In the genomic region with DNA sequence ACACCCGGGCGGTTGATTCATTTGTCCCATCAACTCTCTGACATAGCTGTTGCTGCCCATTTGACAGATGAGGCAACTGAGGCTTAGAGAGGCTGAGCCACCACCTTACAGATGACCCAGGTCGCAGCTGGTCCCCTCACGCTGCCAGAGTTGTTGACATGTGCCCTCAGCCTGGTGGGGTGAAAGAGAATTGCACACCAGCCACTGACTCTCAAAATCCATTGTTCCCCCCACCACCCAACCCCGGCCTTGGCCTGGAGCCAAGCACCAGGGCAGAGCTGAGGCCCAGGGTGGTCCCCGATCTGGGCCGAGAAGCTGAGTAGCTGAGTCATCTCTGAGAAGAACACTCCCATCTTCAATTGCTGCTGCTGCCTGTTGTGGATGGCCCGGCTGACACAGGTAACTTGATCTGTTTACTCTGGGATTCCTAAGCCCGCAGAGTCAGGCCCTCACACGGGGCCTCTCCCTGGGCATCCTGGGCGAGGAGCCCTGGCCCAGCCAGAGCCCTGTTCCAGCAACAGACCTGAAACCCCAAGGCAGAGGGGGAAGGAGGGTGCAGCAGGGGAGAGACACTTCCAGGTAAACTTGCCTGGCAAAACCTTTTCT, we compare ENCODE assay signal across 10 cellular contexts. TPM values are rescaled to one million over a fixed set of nuclear protein-coding genes. Genes with fewer than 3 reads are reported as not detected.
DNase-seq lines count a peak whose midpoint lies in the region; ATAC-seq and TF ChIP-seq lines count a peak whose summit lies in the region.
"Had no signal": no experiment of that assay in that cellular context is flagged by ENCODE, and none has a peak within 500 bp of the region (broad histone marks: within the 10 kb centered on the region; RNA-seq: fewer than 3 reads in every experiment).

No MANE protein-coding gene starts in this region.

- H3K36me3 ChIP-seq in SK-N-SH (replicated peaks in 1 of 2; ENCODE audit: control insufficient read depth in 1 of 2, insufficient read depth in 2 of 2, low read length in 1 of 2) (no peaks in the 10 kb centered on the region), left ventricle myocardium inferior (no peaks in the 10 kb centered on the region)
- H3K36me3 ChIP-seq: adrenal gland had no signal

- no peak overlapping the region for H2AFZ ChIP-seq in SK-N-SH (ENCODE audit: low read depth)

- H4K20me1 ChIP-seq in SK-N-SH (ENCODE audit: insufficient read depth), result peaks cover 39% of the 10 kb centered on the region

- DNase-seq in M059J (ENCODE audit: low read depth) (peak; percentile 92), SK-N-SH (peak; percentile 48), iPS-NIHi11 (ENCODE audit: low spot score) (peak; percentile 92), left ventricle myocardium inferior (no peak)
- DNase-seq in activated CD4-positive, alpha-beta T cell treated with anti-CD3 and anti-CD28 coated beads for 1 hour, result no peak
- no peak for DNase-seq in stimulated activated CD4-positive, alpha-beta T cell treated with anti-CD3 and anti-CD28 coated beads, Interleukin-4, amount 100 ng/mL, for 1 hour

- no peak overlapping the region for H3K9ac ChIP-seq in SK-N-SH

- no peaks in the 10 kb centered on the region for H3K27me3 ChIP-seq in SK-N-SH (ENCODE audit: insufficient read depth)
- H3K27me3 ChIP-seq in left ventricle myocardium inferior (ENCODE audit: low read depth), result no peaks in the 10 kb centered on the region
- H3K27me3 ChIP-seq: adrenal gland had no signal

- H3K4me2 ChIP-seq in SK-N-SH, result no peak overlapping the region

- H3K27ac ChIP-seq in C4-2B (peak overlapping the region; percentile 79), SK-N-SH (ENCODE audit: low read depth in 2 of 2, low read length in 1 of 2) (no peak overlapping the region), left ventricle myocardium inferior (replicated peaks) (no peak overlapping the region)

- TF ChIP-seq CTCF in C4-2B (conservative IDR thresholded peaks at IDR 0.05) (no peak), SK-N-SH (IDR thresholded peaks at IDR 0.05) (peak; percentile 24; the same call in 1 of the 2 replicates), left ventricle myocardium inferior (IDR thresholded peaks at IDR 0.05; ENCODE audit: borderline replicate concordance) (no peak)

- no peaks in the 10 kb centered on the region for H3F3A ChIP-seq in SK-N-SH (replicated peaks; ENCODE audit: insufficient read depth)

- intact Hi-C loops in left ventricle myocardium inferior (cut with micrococcal nuclease), result no loop called here

- no peak for TF ChIP-seq RAD21 in SK-N-SH (IDR thresholded peaks at IDR 0.05; ENCODE audit: low read length)

- H3K9me2 ChIP-seq in SK-N-SH, result no peaks in the 10 kb centered on the region

- WGBS in SK-N-SH (ENCODE audit: low lambda C conversion rate), result 41% methylated on average over 10 of the region's 11 CpGs

- no peak for ATAC-seq in GM18907 (IDR thresholded peaks at IDR 0.05; ENCODE audit: unreplicated experiment)
- ATAC-seq: GM12878 had no signal

- TF ChIP-seq EP300 in SK-N-SH (IDR thresholded peaks at IDR 0.05; ENCODE audit: borderline replicate concordance in 1 of 2, low read depth in 1 of 2, low read length in 1 of 2), result peak in 1 of 2 experiments; percentile 57; a peak in 1 of 4 replicates

- no peak overlapping the region; a peak in 1 of 4 replicates for H3K4me3 ChIP-seq in SK-N-SH (ENCODE audit: low read depth in 2 of 2, low read length in 1 of 2)
- H3K4me3 ChIP-seq in left ventricle myocardium inferior, result no peak overlapping the region
- H3K4me3 ChIP-seq: adrenal gland, GM12878 had no signal

- H3K4me1 ChIP-seq in SK-N-SH (ENCODE audit: control insufficient read depth in 1 of 2, insufficient read depth in 2 of 2, low read depth in 1 of 2, low read length in 1 of 2) (0 out of 4 replicates have a peak, but pooled peaks cover 0 to 8% of the 10 kb centered on the region in 2 experiments), left ventricle myocardium inferior (peaks cover 26% of the 10 kb centered on the region)

- POLR2A ChIA-PET in SK-N-SH (lab: Yijun Ruan, JAX), result no interaction called here

- H3K9me3 ChIP-seq in SK-N-SH, result no peaks in the 10 kb centered on the region
- no peaks in the 10 kb centered on the region for H3K9me3 ChIP-seq in left ventricle myocardium inferior (replicated peaks)
- H3K9me3 ChIP-seq: adrenal gland had no signal

- peaks cover 12% of the 10 kb centered on the region; the same call in 1 of the 2 replicates for H3K79me2 ChIP-seq in SK-N-SH (ENCODE audit: insufficient read depth)

- CTCF ChIA-PET in SK-N-SH (lab: Yijun Ruan, JAX), result no interaction called here

TF ChIP-seq in SK-N-SH, 30 proteins besides CTCF, POLR2A, EP300 and RAD21:
- TF ChIP-seq MEF2A (IDR thresholded peaks at IDR 0.05; ENCODE audit: borderline replicate concordance, low read depth) (no peak), MXI1 (IDR thresholded peaks at IDR 0.05; ENCODE audit: low read depth, low read length) (no peak), TEAD4 (IDR thresholded peaks at IDR 0.05; ENCODE audit: borderline replicate concordance, insufficient read depth) (peak; percentile 69; the same call in 1 of the 2 replicates), RXRA (IDR thresholded peaks at IDR 0.05; ENCODE audit: borderline replicate concordance, low read depth) (peak; percentile 60; the same call in 1 of the 2 replicates), TAF1 (IDR thresholded peaks at IDR 0.05; ENCODE audit: borderline replicate concordance, low read depth, low read length) (peak; percentile 44; the same call in 1 of the 2 replicates), TCF12 (IDR thresholded peaks at IDR 0.05) (peak; percentile 79), NFIC (IDR thresholded peaks at IDR 0.05; ENCODE audit: borderline replicate concordance) (peak; percentile 98), JUND (IDR thresholded peaks at IDR 0.05) (peak; percentile 75; the same call in 1 of the 2 replicates), POLR2AphosphoS5 (IDR thresholded peaks at IDR 0.05; ENCODE audit: low read depth, low read length) (peak; percentile 41; the same call in 1 of the 2 replicates), PBX3 (IDR thresholded peaks at IDR 0.05) (peak; percentile 74), RFX5 (IDR thresholded peaks at IDR 0.05; ENCODE audit: low read length) (no peak), FOSL2 (IDR thresholded peaks at IDR 0.05; ENCODE audit: borderline replicate concordance, low read depth) (peak; percentile 88), FOXM1 (IDR thresholded peaks at IDR 0.05; ENCODE audit: low read depth) (no peak), MAX (IDR thresholded peaks at IDR 0.05; ENCODE audit: low read depth) (peak; percentile 81), REST (IDR thresholded peaks at IDR 0.05; ENCODE audit: low read depth, low read length) (peak; percentile 22; the same call in 1 of the 2 replicates), SIN3A (IDR thresholded peaks at IDR 0.05; ENCODE audit: borderline replicate concordance, low read depth, low read length) (0 out of 2 replicates have a peak, but pooled peaks have one; percentile 43)

RNA-seq across cellular contexts. Expression of gene PVRIG, which starts 27.5 kb away (rescaled TPM):
- not detected in 2 replicates for total RNA-seq in M059J (2014; rRNA removed; shearing (Covaris generic))
- polyA plus RNA-seq in SK-N-SH (2012; rRNA removed), result not detected in 2 replicates
- not detected in 2 replicates for polyA plus RNA-seq in SK-N-SH (2012; cell fraction: cytosol; rRNA removed)
- not detected in 2 replicates for polyA plus RNA-seq in SK-N-SH (2012; cell fraction: nucleus; rRNA removed)
- not detected for total RNA-seq in left ventricle myocardium inferior

Comparison
In these comparisons a context has a peak if more than half of its experiments do, and no peak if none do; other contexts are left out.
1. DNase-seq: peak in M059J (single experiment), SK-N-SH (single experiment) and iPS-NIHi11 (single experiment); none in activated CD4-positive, alpha-beta T cell treated with anti-CD3 and anti-CD28 coated beads for 1 hour (single experiment), stimulated activated CD4-positive, alpha-beta T cell treated with anti-CD3 and anti-CD28 coated beads, Interleukin-4, amount 100 ng/mL, for 1 hour (single experiment) and left ventricle myocardium inferior (single experiment).